In genomic region chr15:68958597-68958996, GRCh38 we compare ENCODE assay signal across 29 cellular contexts. TPM values are rescaled to one million over a fixed set of nuclear protein-coding genes. Genes with fewer than 3 reads are reported as not detected.
"Had no signal": no experiment of that assay in that cellular context is flagged by ENCODE, and none has a peak within 500 bp of the region (broad histone marks: within the 10 kb centered on the region; RNA-seq: fewer than 3 reads in every experiment).

No MANE protein-coding gene starts in this region.

- FAIRE-seq: colon, endometrium, endothelial cell of umbilical vein, frontal cortex had no signal

- H3K27ac ChIP-seq: colonic mucosa, coronary artery, dorsolateral prefrontal cortex, epithelial cell of prostate, esophagus muscularis mucosa, esophagus squamous epithelium, foreskin keratinocyte, gastrocnemius medialis, gastroesophageal sphincter, heart left ventricle, heart right ventricle had no signal

- H3K4me3 ChIP-seq: colonic mucosa, coronary artery, dorsolateral prefrontal cortex, esophagus muscularis mucosa, esophagus squamous epithelium, gastrocnemius medialis, gastroesophageal sphincter, heart left ventricle, heart right ventricle had no signal

- ATAC-seq: effector memory CD8-positive, alpha-beta T cell; esophagus mucosa; foreskin keratinocyte; gastrocnemius medialis; gastroesophageal sphincter; heart left ventricle; heart right ventricle had no signal

- DNase-seq: colonic mucosa; cortex of kidney; dermis blood vessel endothelial cell; dorsolateral prefrontal cortex; effector CD4-positive, alpha-beta T cell; effector CD8-positive, alpha-beta T cell; effector memory CD4-positive, alpha-beta T cell; effector memory CD8-positive, alpha-beta T cell; endodermal cell; erythroblast; esophagus squamous epithelium; foreskin fibroblast; foreskin keratinocyte; foreskin melanocyte; gastrocnemius medialis; glutamatergic neuron; head of caudate nucleus; heart left ventricle; heart right ventricle had no signal

- H3K27me3 ChIP-seq: colonic mucosa, gastrocnemius medialis had no signal

- H3K36me3 ChIP-seq: colonic mucosa, esophagus muscularis mucosa, esophagus squamous epithelium, gastrocnemius medialis, gastroesophageal sphincter, heart left ventricle, heart right ventricle had no signal

- H3K9me3 ChIP-seq: colonic mucosa, esophagus muscularis mucosa, esophagus squamous epithelium, gastrocnemius medialis, gastroesophageal sphincter had no signal

- H3K4me1 ChIP-seq: colonic mucosa, esophagus muscularis mucosa, esophagus squamous epithelium, foreskin keratinocyte, gastrocnemius medialis, gastroesophageal sphincter, heart left ventricle, heart right ventricle had no signal

RNA-seq across cellular contexts. Expression of gene SPESP1, which starts 28.3 kb away (rescaled TPM):
- total RNA-seq: endodermal cell had no signal

RNA-seq across cellular contexts. Expression of gene NOX5, which starts 55.9 kb away (rescaled TPM):
- total RNA-seq: dermis microvascular lymphatic vessel endothelial cell, endodermal cell, endothelial cell of umbilical vein, gastrocnemius medialis had no signal
